Comparison of ENCODE assay signal across 24 cellular contexts in genomic region chr3:181689546-181689945, GRCh38. TPM values are rescaled to one million over a fixed set of nuclear protein-coding genes. Genes with fewer than 3 reads are reported as not detected.
"Had no signal": no experiment of that assay in that cellular context is flagged by ENCODE, and none has a peak within 500 bp of the region (broad histone marks: within the 10 kb centered on the region; RNA-seq: fewer than 3 reads in every experiment).

No MANE protein-coding gene starts in this region.

- H3K27ac ChIP-seq: epithelial cell of prostate, esophagus muscularis mucosa, gastrocnemius medialis, parathyroid adenoma, psoas muscle, sigmoid colon, skin epidermis, thyroid gland, upper lobe of left lung, uterus had no signal

- H3K79me2 ChIP-seq: parathyroid adenoma had no signal

- H3K9ac ChIP-seq: parathyroid adenoma had no signal

- H3K4me3 ChIP-seq: esophagus muscularis mucosa, gastrocnemius medialis, lung, psoas muscle, sigmoid colon, skin epidermis, thyroid gland, upper lobe of left lung, uterus had no signal

- H3K27me3 ChIP-seq: esophagus muscularis mucosa, sigmoid colon, thyroid gland, upper lobe of left lung, uterus had no signal

- H2AFZ ChIP-seq: parathyroid adenoma had no signal

- H3K9me3 ChIP-seq: esophagus muscularis mucosa, gastrocnemius medialis, psoas muscle, sigmoid colon, thyroid gland, upper lobe of left lung, uterus had no signal

- H3K4me1 ChIP-seq: esophagus muscularis mucosa, gastrocnemius medialis, parathyroid adenoma, psoas muscle, sigmoid colon, thyroid gland, upper lobe of left lung, uterus had no signal

- H3K36me3 ChIP-seq: esophagus muscularis mucosa, gastrocnemius medialis, sigmoid colon, thyroid gland, upper lobe of left lung, uterus had no signal

- ATAC-seq: effector memory CD8-positive, alpha-beta T cell; gastrocnemius medialis; left colon; left ventricle myocardium superior; psoas muscle; stimulated activated naive B cell treated with anti-CD40 and anti-IgM and Interleukin-4, amounts not matched to agents 10 μg/mL and 1 μg/mL and 100 μg/mL, for 72 hours; stimulated activated naive CD8-positive, alpha-beta T cell treated with anti-CD3 and anti-CD28 coated beads, Interleukin-15, amount 100 ng/mL, for 72 hours had no signal

- DNase-seq: effector memory CD8-positive, alpha-beta T cell; gastrocnemius medialis; immature natural killer cell; kidney; left colon; left ventricle myocardium superior; mesendoderm; naive B cell; psoas muscle; sigmoid colon; stimulated activated CD4-positive, alpha-beta T cell treated with anti-CD3 and anti-CD28 coated beads, Interleukin-2, amount 100 ng/mL, for 24 hours; stimulated activated CD4-positive, alpha-beta T cell treated with anti-CD3 and anti-CD28 coated beads, Interleukin-4, amount 100 ng/mL, for 4 hours; stimulated activated naive B cell treated with anti-CD40 and anti-IgM and Interleukin-4, amounts not matched to agents 10 μg/mL and 1 μg/mL and 100 μg/mL, for 72 hours; stimulated activated naive CD8-positive, alpha-beta T cell treated with anti-CD3 and anti-CD28 coated beads, Interleukin-15, amount 100 ng/mL, for 72 hours; thyroid gland; upper lobe of left lung; uterus had no signal

RNA-seq across cellular contexts. Expression of gene SOX2, which starts 22.2 kb away (rescaled TPM):
- total RNA-seq: fibroblast of villous mesenchyme, omental fat pad, psoas muscle had no signal
